ENCODE assay signal across 16 cellular contexts in genomic region chr15:98721166-98721565, GRCh38.
"Had no signal": no experiment of that assay in that cellular context is flagged by ENCODE, and none has a peak within 500 bp of the region (broad histone marks: within the 10 kb centered on the region; RNA-seq: fewer than 3 reads in every experiment).

No MANE protein-coding gene starts in this region.

- H3K27ac ChIP-seq: foreskin keratinocyte, neural progenitor cell, ovary, stomach had no signal

- ATAC-seq: foreskin keratinocyte, heart left ventricle, left lobe of liver had no signal

- H3K36me3 ChIP-seq: breast epithelium, heart left ventricle, neural progenitor cell, ovary, stomach, thoracic aorta had no signal

- H3K9me3 Mint-ChIP-seq: memory B cell had no signal

- DNase-seq: activated CD4-positive, alpha-beta T cell treated with anti-CD3 and anti-CD28 coated beads, Interleukin-2, amount 50 U/mL, for 4 hours; activated gamma-delta T cell treated with Interleukin-2 at 50 U/mL for 16 hours; activated T-cell treated with anti-CD3 and anti-CD28 coated beads, Interleukin-2, amount 50 U/mL, for 48 hours; amygdala; foreskin keratinocyte; heart left ventricle; islet precursor cell; ovary; stimulated activated CD4-positive, alpha-beta T cell treated with anti-CD3 and anti-CD28 coated beads, Interleukin-15, amount 100 ng/mL, for 24 hours; stimulated activated CD4-positive, alpha-beta T cell treated with anti-CD3 and anti-CD28 coated beads, Interleukin-4, amount 100 ng/mL, for 24 hours; stomach had no signal

- H2AFZ ChIP-seq: neural progenitor cell had no signal

- H3K27me3 ChIP-seq: breast epithelium, foreskin keratinocyte, heart left ventricle, neural progenitor cell, ovary, stomach had no signal

- H3K4me2 ChIP-seq: neural progenitor cell had no signal

- H3K9ac ChIP-seq: neural progenitor cell had no signal

- H3K9me3 ChIP-seq: breast epithelium, heart left ventricle, ovary, stomach, thoracic aorta had no signal

- H3K4me3 Mint-ChIP-seq: memory B cell, neural progenitor cell had no signal

- H3K27ac Mint-ChIP-seq: memory B cell, neural progenitor cell had no signal

- H3K4me3 ChIP-seq: breast epithelium, heart left ventricle, neural progenitor cell, ovary, stomach, thoracic aorta had no signal
